Comparison of ENCODE assay signal across 19 cellular contexts in genomic region chr22:20157416-20158183, GRCh38. TPM values are rescaled to one million over a fixed set of nuclear protein-coding genes. Genes with fewer than 3 reads are reported as not detected.
A peak's percentile ranks its signal among the peaks of the same experiment; 100 is the strongest.
DNase-seq lines count a peak whose midpoint lies in the region; ATAC-seq, FAIRE-seq and TF ChIP-seq lines count a peak whose summit lies in the region.
"Had no signal": no experiment of that assay in that cellular context is flagged by ENCODE, and none has a peak within 500 bp of the region (broad histone marks: within the 10 kb centered on the region; RNA-seq: fewer than 3 reads in every experiment).

No MANE protein-coding gene starts in this region.

- H4K20me1 ChIP-seq in BLaER1 treated with 17β-estradiol and CSF1 and Interleukin-3, amounts not matched to agents 10 nM and 100 nM: peaks cover 0 to 34% (median 0%) of the 10 kb centered on the region in 11 experiments; a peak in 3 of 22 replicates
- no peaks in the 10 kb centered on the region for H4K20me1 ChIP-seq in HCT116 (ENCODE audit: insufficient read depth)
- no peaks in the 10 kb centered on the region for H4K20me1 ChIP-seq in OCI-LY3 (ENCODE audit: insufficient read depth, low read length)
- H4K20me1 ChIP-seq in H1 (replicated peaks in 1 of 2; ENCODE audit: control insufficient read depth in 1 of 2, insufficient read depth in 2 of 2, low read length in 2 of 2): no peaks in the 10 kb centered on the region

- CTCF ChIA-PET in HCT116 (lab: Charles Lee): interaction anchor here (0.7 to 1.6 kb wide), 9 partner anchors 54 to 299 kb away, joined by 3 to 20 read pairs (median 4); no protein-coding TSS in a partner anchor
- CTCF ChIA-PET in H1 (lab: Charles Lee; ENCODE audit: partially characterized antibody): interaction anchor here (0.7 to 7.7 kb wide), 38 partner anchors 9 to 340 kb away, joined by 3 to 98 read pairs (median 6); partner anchors contain the start of gene RANBP1

- intact Hi-C loops in HCT116 (cut with micrococcal nuclease): loop anchor here (1.0 to 5.0 kb wide), 3 partner anchors 81 to 300 kb away; no protein-coding TSS in a partner anchor

- no peaks in the 10 kb centered on the region for H3K79me1 ChIP-seq in H1 (ENCODE audit: low read depth, low read length)

- no peak for FAIRE-seq in H1 (lab: Jason Lieb, UNC)
- FAIRE-seq: A204.1 had no signal

- no peak overlapping the region for H2AK5ac ChIP-seq in H1 (ENCODE audit: low read depth, low read length)

- H2AFZ ChIP-seq in HCT116 (ENCODE audit: low read depth, low read length, poor library complexity, severe bottlenecking): no peak overlapping the region
- no peak overlapping the region for H2AFZ ChIP-seq in OCI-LY3 (ENCODE audit: low read depth, low read length)
- H2AFZ ChIP-seq in H1 (ENCODE audit: low read length): no peak overlapping the region
- H2AFZ ChIP-seq: PC-9 had no signal

- TF ChIP-seq POLR2A in HCT116 (IDR thresholded peaks at IDR 0.05; ENCODE audit: borderline replicate concordance, extremely low read depth, insufficient read depth, insufficient read length) (no peak), H1 (IDR thresholded peaks at IDR 0.05; ENCODE audit: control extremely low read depth in 1 of 2, low read depth in 2 of 2, low read length in 2 of 2) (no peak)

- peak overlapping the region; percentile 29; the same call in 1 of the 2 replicates for H2BK15ac ChIP-seq in H1 (ENCODE audit: low read length)

- no peak overlapping the region for H4K91ac ChIP-seq in H1 (replicated peaks; ENCODE audit: insufficient read length, low read length)

- peak overlapping the region in 8 of 11 experiments; percentile 15 to 76 (median 60); a peak in 11 of 22 replicates for H3K9ac ChIP-seq in BLaER1 treated with 17β-estradiol and CSF1 and Interleukin-3, amounts not matched to agents 10 nM and 100 nM
- H3K9ac ChIP-seq in HCT116 (ENCODE audit: low read length) (no peak overlapping the region), OCI-LY3 (ENCODE audit: low read length) (no peak overlapping the region), H1 (replicated peaks in 1 of 4; ENCODE audit: extremely low read depth in 1 of 4, low read depth in 3 of 4, low read length in 3 of 4) (no peak overlapping the region)
- H3K9ac ChIP-seq: KMS-11 had no signal

- no peak overlapping the region for H3K4ac ChIP-seq in H1 (replicated peaks; ENCODE audit: insufficient read length, low read depth, low read length)

- DNase-seq in HCT116 (ENCODE audit: low read depth, low spot score): no peak
- no peak for DNase-seq in H1 (ENCODE audit: low read depth in 1 of 2, low spot score in 2 of 2)
- no peak for DNase-seq in GM19238 (ENCODE audit: insufficient read length, low spot score)
- no peak for DNase-seq in stimulated activated CD4-positive, alpha-beta T cell treated with anti-CD3 and anti-CD28 coated beads, Interleukin-15, amount 100 ng/mL, for 24 hours
- DNase-seq: DMS 273 treated with DMSO at 0.1 percent for 48 hours, DMS79, NCI-H1436 treated with DMSO at 0.1 percent for 48 hours had no signal

- no peak overlapping the region for H4K5ac ChIP-seq in H1 (ENCODE audit: insufficient read length, low read depth, low read length)

- H2BK12ac ChIP-seq in H1 (ENCODE audit: low read depth, low read length): no peak overlapping the region

- H3K23ac ChIP-seq in H1 (ENCODE audit: insufficient read length): no peak overlapping the region

- H2BK120ac ChIP-seq in H1 (replicated peaks; ENCODE audit: low read depth, low read length): no peak overlapping the region

- no peak overlapping the region for H3K14ac ChIP-seq in H1 (ENCODE audit: insufficient read length)

- no peak overlapping the region for H2BK5ac ChIP-seq in H1 (ENCODE audit: low read depth, low read length)

- H3K36me3 ChIP-seq in BLaER1 treated with 17β-estradiol and CSF1 and Interleukin-3, amounts not matched to agents 10 nM and 100 nM: no peaks in the 10 kb centered on the region
- H3K36me3 ChIP-seq in HCT116 (ENCODE audit: control insufficient read depth in 1 of 2, insufficient read depth in 2 of 2, low read length in 2 of 2) (no peaks in the 10 kb centered on the region), OCI-LY3 (replicated peaks; ENCODE audit: low read depth, low read length) (no peaks in the 10 kb centered on the region), H1 (ENCODE audit: control insufficient read depth in 2 of 4, insufficient read depth in 4 of 4, low read length in 3 of 4) (no peaks in the 10 kb centered on the region)

- H4K8ac ChIP-seq in H1 (ENCODE audit: extremely low read depth, insufficient read depth, low read length): no peak overlapping the region

- no peaks in the 10 kb centered on the region for H3K9me3 ChIP-seq in BLaER1 treated with 17β-estradiol and CSF1 and Interleukin-3, amounts not matched to agents 10 nM and 100 nM (replicated peaks in 1 of 11)
- H3K9me3 ChIP-seq in HCT116 (ENCODE audit: control insufficient read depth in 1 of 2, insufficient read depth in 1 of 2, low read depth in 1 of 2, low read length in 2 of 2) (no peaks in the 10 kb centered on the region), OCI-LY3 (ENCODE audit: insufficient read depth, low read length) (no peaks in the 10 kb centered on the region), H1 (ENCODE audit: insufficient read depth in 2 of 2, low read depth in 1 of 2, low read length in 1 of 2) (no peaks in the 10 kb centered on the region)

- ATAC-seq in HCT116: peak; percentile 41; the same call in 1 of the 2 replicates
- no peak for ATAC-seq in GM21717 (IDR thresholded peaks at IDR 0.05; ENCODE audit: unreplicated experiment)
- ATAC-seq in GM19455 (IDR thresholded peaks at IDR 0.05; ENCODE audit: unreplicated experiment): no peak

- TF ChIP-seq EP300 in H1 (IDR thresholded peaks at IDR 0.05; ENCODE audit: borderline replicate concordance in 1 of 2, low read depth in 2 of 2, low read length in 2 of 2): no peak

- no TSS peak for BruUV-seq in HCT116 (replicated peaks; lab: Mats Ljungman, UMichigan)

- TF ChIP-seq CTCF in HCT116 (IDR thresholded peaks at IDR 0.05 in 2 of 3, conservative IDR thresholded peaks at IDR 0.05 in 1 of 3; ENCODE audit: borderline replicate concordance in 1 of 3, insufficient read depth in 1 of 3, low read depth in 2 of 3, low read length in 2 of 3): no peak
- no peak for TF ChIP-seq CTCF in OCI-LY3 (IDR thresholded peaks at IDR 0.05; ENCODE audit: low read depth, low read length)
- no peak for TF ChIP-seq CTCF in H1 (IDR thresholded peaks at IDR 0.05; ENCODE audit: control extremely low read depth in 1 of 3, insufficient read depth in 1 of 3, low read depth in 1 of 3, low read length in 3 of 3)

- H3K79me2 ChIP-seq in HCT116 (ENCODE audit: insufficient read depth, low read length) (no peaks in the 10 kb centered on the region), OCI-LY3 (ENCODE audit: low read length) (no peaks in the 10 kb centered on the region), H1 (ENCODE audit: control insufficient read depth in 1 of 2, insufficient read depth in 2 of 2, low read length in 2 of 2) (no peaks in the 10 kb centered on the region)

- POLR2A ChIA-PET in HCT116 (lab: Charles Lee): interaction anchor here (0.9 to 1.4 kb wide), 2 partner anchors 134 to 136 kb away, joined by 3 read pairs; no protein-coding TSS in a partner anchor
- POLR2A ChIA-PET in H1 (lab: Charles Lee; ENCODE audit: partially characterized antibody): interaction anchor here (1.0 kb wide), 2 partner anchors 36 to 40 kb away, joined by 3 read pairs; partner anchors contain the start of gene TRMT2A

- peak overlapping the region; percentile 39 to 97 (median 90) for H3K4me2 ChIP-seq in BLaER1 treated with 17β-estradiol and CSF1 and Interleukin-3, amounts not matched to agents 10 nM and 100 nM
- peak overlapping the region; percentile 43 for H3K4me2 ChIP-seq in HCT116 (ENCODE audit: low read length)
- 0 out of 2 replicates have a peak overlapping the region, but pooled peaks have one; percentile 33 for H3K4me2 ChIP-seq in OCI-LY3 (ENCODE audit: low read length)
- H3K4me2 ChIP-seq in H1 (ENCODE audit: insufficient read depth in 1 of 2, low read depth in 2 of 2, low read length in 2 of 2): no peak overlapping the region
- H3K4me2 ChIP-seq: KMS-11, PC-9 had no signal

- H3K27ac ChIP-seq in BLaER1 treated with 17β-estradiol and CSF1 and Interleukin-3, amounts not matched to agents 10 nM and 100 nM: peak overlapping the region in 7 of 11 experiments; percentile 31 to 75 (median 66); a peak in 13 of 22 replicates
- H3K27ac ChIP-seq in HCT116 (ENCODE audit: low read depth, low read length) (no peak overlapping the region), OCI-LY3 (ENCODE audit: low read length) (no peak overlapping the region), H1 (ENCODE audit: low read depth, low read length) (no peak overlapping the region)
- H3K27ac ChIP-seq: KMS-11, PC-9 had no signal

- peaks cover 5% of the 10 kb centered on the region; the same call in 1 of the 2 replicates for H3K23me2 ChIP-seq in H1 (ENCODE audit: low read depth, low read length)

- H3K27me3 ChIP-seq in BLaER1 treated with 17β-estradiol and CSF1 and Interleukin-3, amounts not matched to agents 10 nM and 100 nM: peaks cover 0 to 28% (median 0%) of the 10 kb centered on the region in 11 experiments; a peak in 4 of 22 replicates
- H3K27me3 ChIP-seq in HCT116 (ENCODE audit: insufficient read depth, low read length): no peaks in the 10 kb centered on the region
- peaks cover 21% of the 10 kb centered on the region for H3K27me3 ChIP-seq in OCI-LY3 (ENCODE audit: low read depth, low read length)
- H3K27me3 ChIP-seq in H1 (replicated peaks in 1 of 4; ENCODE audit: control insufficient read depth in 3 of 4, extremely low read depth in 1 of 4, insufficient read depth in 3 of 4, low read length in 3 of 4): no peaks in the 10 kb centered on the region

- no peak overlapping the region for H3K56ac ChIP-seq in H1 (replicated peaks; ENCODE audit: insufficient read length, low read depth, low read length)

- no peak overlapping the region for H2BK20ac ChIP-seq in H1 (ENCODE audit: low read length)

- no peak for TF ChIP-seq RAD21 in HCT116 (IDR thresholded peaks at IDR 0.05; ENCODE audit: low read depth)
- no peak for TF ChIP-seq RAD21 in H1 (IDR thresholded peaks at IDR 0.05 in 1 of 2, conservative IDR thresholded peaks at IDR 0.05 in 1 of 2; ENCODE audit: low read depth in 2 of 2, low read length in 2 of 2)

- H3K4me1 ChIP-seq in BLaER1 treated with 17β-estradiol and CSF1 and Interleukin-3, amounts not matched to agents 10 nM and 100 nM: peaks cover 37 to 95% (median 93%) of the 10 kb centered on the region in 10 experiments
- H3K4me1 ChIP-seq in HCT116 (ENCODE audit: control insufficient read depth in 1 of 2, insufficient read depth in 2 of 2, low read length in 2 of 2) (no peaks in the 10 kb centered on the region), OCI-LY3 (ENCODE audit: low read length) (no peaks in the 10 kb centered on the region), H1 (replicated peaks in 1 of 4; ENCODE audit: control insufficient read depth in 3 of 4, insufficient read depth in 4 of 4, low read length in 3 of 4) (peaks cover 0 to 7% (median 4%) of the 10 kb centered on the region in 4 experiments; a peak in 4 of 7 replicates)

- WGBS in H1 (ENCODE audit: extremely low coverage in 1 of 2, insufficient coverage in 1 of 2, insufficient read length in 1 of 2, insufficient replicate concordance in 2 of 2, low coverage in 1 of 2, low lambda C conversion rate in 2 of 2, missing lambda C conversion rate in 1 of 2), 2 experiments: 86% methylated on average over 9 of the region's 16 CpGs; no CpG with 5 or more reads in 1 of the 2 experiments

- no peak overlapping the region for H3K18ac ChIP-seq in H1 (ENCODE audit: extremely low read depth, low read length)

- peak overlapping the region in 2 of 10 experiments; percentile 54 to 55; a peak in 4 of 20 replicates for H3K4me3 ChIP-seq in BLaER1 treated with 17β-estradiol and CSF1 and Interleukin-3, amounts not matched to agents 10 nM and 100 nM
- H3K4me3 ChIP-seq in HCT116 (replicated peaks in 1 of 2; ENCODE audit: low read depth in 1 of 2, low read length in 2 of 2) (no peak overlapping the region), OCI-LY3 (ENCODE audit: low read length) (no peak overlapping the region), H1 (ENCODE audit: extremely low read depth in 1 of 4, insufficient read depth in 2 of 4, low read depth in 3 of 4, low read length in 4 of 4) (no peak overlapping the region)
- H3K4me3 ChIP-seq: GM12878, PC-9 had no signal

- H3K9me2 ChIP-seq in HCT116 (ENCODE audit: insufficient read depth): no peaks in the 10 kb centered on the region

- RAD21 ChIA-PET in HCT116 (lab: Charles Lee; ENCODE audit: low non-redundant PET in 1 of 2, low total read pairs in 2 of 2, uncharacterized antibody in 2 of 2, unreplicated experiment in 2 of 2): interaction anchor here (1.0 to 1.6 kb wide), 6 partner anchors 81 to 134 kb away, joined by 3 to 8 read pairs (median 4); no protein-coding TSS in a partner anchor

RNA-seq across cellular contexts. Expression of gene CCDC188, which starts 6.7 kb away (rescaled TPM):
- total RNA-seq in HCT116 (2021; ENCODE audit: unreplicated experiment): not detected
- polyA plus RNA-seq in HCT116 (2012): 0.24 and 0.26 TPM in 2 replicates
- total RNA-seq in H1 (2021; fragmentation: NEBNext Ultra II Directional; extraction: Animal tissue kit (Norgen Biotek cat#: 25700)): not detected in 2 replicates
- not detected in 2 replicates for polyA plus RNA-seq in H1 (2011; rRNA removed)
- polyA plus RNA-seq in H1 (2011; cell fraction: cytosol; rRNA removed): not detected
- not detected for polyA plus RNA-seq in H1 (2011; cell fraction: nucleus; rRNA removed)
- 0.22 TPM in 1 of 4 replicates, not detected in the others for polyA plus RNA-seq in H1 (2012, experiment 1 of 2)
- not detected for polyA plus RNA-seq in H1 (2012, experiment 2 of 2)
- polyA plus RNA-seq in H1 (2013, experiment 1 of 2): not detected
- polyA plus RNA-seq in H1 (2013, experiment 2 of 2): not detected
- not detected in 2 replicates for polyA minus RNA-seq in H1 (2011; rRNA and poly(A)+ RNA removed)
- not detected for polyA minus RNA-seq in H1 (2011; cell fraction: cytosol; rRNA and poly(A)+ RNA removed)
- not detected for polyA minus RNA-seq in H1 (2011; cell fraction: nucleus; rRNA and poly(A)+ RNA removed)
- total RNA-seq: CD8-positive, alpha-beta memory T cell; GM12878; IMR-90; PC-9; T-helper 1 cell treated with Interleukin-12 subunit alpha and Interleukin-12 subunit beta and Interleukin-4 antibody, amounts not matched to agents 30 ng/mL and 1 ng/mL, for 36 hours had no signal
- polyA plus RNA-seq: AG04450; CD8-positive, alpha-beta memory T cell; GM12878 had no signal

RNA-seq across cellular contexts. Expression of gene ZDHHC8, which starts 26.0 kb away (rescaled TPM):
- 89.3 TPM for total RNA-seq in HCT116 (2021; ENCODE audit: unreplicated experiment)
- 46.9 and 49.5 TPM in 2 replicates for polyA plus RNA-seq in HCT116 (2012)
- total RNA-seq in H1 (2021; fragmentation: NEBNext Ultra II Directional; extraction: Animal tissue kit (Norgen Biotek cat#: 25700)): 64.0 and 65.6 TPM in 2 replicates
- polyA plus RNA-seq in H1 (2011; rRNA removed): 18.6 and 44.4 TPM in 2 replicates
- polyA plus RNA-seq in H1 (2011; cell fraction: cytosol; rRNA removed): 21.0 TPM
- 143 TPM for polyA plus RNA-seq in H1 (2011; cell fraction: nucleus; rRNA removed)
- polyA plus RNA-seq in H1 (2012, experiment 1 of 2): 17.5 to 48.9 TPM (median 42.8 TPM) in 4 replicates
- polyA plus RNA-seq in H1 (2012, experiment 2 of 2): 14.6 TPM
- 55.6 TPM for polyA plus RNA-seq in H1 (2013, experiment 1 of 2)
- polyA plus RNA-seq in H1 (2013, experiment 2 of 2): 52.7 TPM
- 8.0 and 13.3 TPM in 2 replicates for polyA minus RNA-seq in H1 (2011; rRNA and poly(A)+ RNA removed)
- 22.4 TPM for polyA minus RNA-seq in H1 (2011; cell fraction: cytosol; rRNA and poly(A)+ RNA removed)
- polyA minus RNA-seq in H1 (2011; cell fraction: nucleus; rRNA and poly(A)+ RNA removed): 26.6 TPM

RNA-seq across cellular contexts. Expression of gene TRMT2A, which starts 40.6 kb away (rescaled TPM):
- total RNA-seq in HCT116 (2021; ENCODE audit: unreplicated experiment): 67.3 TPM
- 43.8 and 47.9 TPM in 2 replicates for polyA plus RNA-seq in HCT116 (2012)
- 44.9 and 47.9 TPM in 2 replicates for total RNA-seq in H1 (2021; fragmentation: NEBNext Ultra II Directional; extraction: Animal tissue kit (Norgen Biotek cat#: 25700))
- polyA plus RNA-seq in H1 (2011; rRNA removed): 50.3 and 73.2 TPM in 2 replicates
- polyA plus RNA-seq in H1 (2011; cell fraction: cytosol; rRNA removed): 65.7 TPM
- polyA plus RNA-seq in H1 (2011; cell fraction: nucleus; rRNA removed): 307 TPM
- 45.4 to 62.4 TPM (median 53.1 TPM) in 4 replicates for polyA plus RNA-seq in H1 (2012, experiment 1 of 2)
- 32.7 TPM for polyA plus RNA-seq in H1 (2012, experiment 2 of 2)
- 36.2 TPM for polyA plus RNA-seq in H1 (2013, experiment 1 of 2)
- 32.7 TPM for polyA plus RNA-seq in H1 (2013, experiment 2 of 2)
- polyA minus RNA-seq in H1 (2011; rRNA and poly(A)+ RNA removed): 23.1 and 26.5 TPM in 2 replicates
- 46.8 TPM for polyA minus RNA-seq in H1 (2011; cell fraction: cytosol; rRNA and poly(A)+ RNA removed)
- polyA minus RNA-seq in H1 (2011; cell fraction: nucleus; rRNA and poly(A)+ RNA removed): 94.9 TPM

RNA-seq across cellular contexts. Expression of gene RANBP1, which starts 41.7 kb away (rescaled TPM):
- 351 TPM for total RNA-seq in HCT116 (2021; ENCODE audit: unreplicated experiment)
- 240 and 283 TPM in 2 replicates for polyA plus RNA-seq in HCT116 (2012)
- total RNA-seq in H1 (2021; fragmentation: NEBNext Ultra II Directional; extraction: Animal tissue kit (Norgen Biotek cat#: 25700)): 484 and 495 TPM in 2 replicates
- 343 and 465 TPM in 2 replicates for polyA plus RNA-seq in H1 (2011; rRNA removed)
- 587 TPM for polyA plus RNA-seq in H1 (2011; cell fraction: cytosol; rRNA removed)
- polyA plus RNA-seq in H1 (2011; cell fraction: nucleus; rRNA removed): 423 TPM
- 421 to 441 TPM (median 430 TPM) in 4 replicates for polyA plus RNA-seq in H1 (2012, experiment 1 of 2)
- 333 TPM for polyA plus RNA-seq in H1 (2012, experiment 2 of 2)
- 541 TPM for polyA plus RNA-seq in H1 (2013, experiment 1 of 2)
- 525 TPM for polyA plus RNA-seq in H1 (2013, experiment 2 of 2)
- 220 and 269 TPM in 2 replicates for polyA minus RNA-seq in H1 (2011; rRNA and poly(A)+ RNA removed)
- polyA minus RNA-seq in H1 (2011; cell fraction: cytosol; rRNA and poly(A)+ RNA removed): 274 TPM
- polyA minus RNA-seq in H1 (2011; cell fraction: nucleus; rRNA and poly(A)+ RNA removed): 169 TPM

Comparison
In these comparisons a context has a peak if more than half of its experiments do, and no peak if none do; other contexts are left out.
1. H3K27ac ChIP-seq: peak in BLaER1 treated with 17β-estradiol and CSF1 and Interleukin-3, amounts not matched to agents 10 nM and 100 nM (7 of 11); none in HCT116 (single experiment), OCI-LY3 (single experiment) and H1 (single experiment).
2. H3K4me2 ChIP-seq: peak in BLaER1 treated with 17β-estradiol and CSF1 and Interleukin-3, amounts not matched to agents 10 nM and 100 nM (11 of 11), HCT116 (single experiment) and OCI-LY3 (single experiment); none in H1 (0 of 2).
3. H3K9ac ChIP-seq: peak in BLaER1 treated with 17β-estradiol and CSF1 and Interleukin-3, amounts not matched to agents 10 nM and 100 nM (8 of 11); none in HCT116 (single experiment), OCI-LY3 (single experiment) and H1 (0 of 4).